8 cellular contexts compared by ENCODE assay signal in the genomic region with DNA sequence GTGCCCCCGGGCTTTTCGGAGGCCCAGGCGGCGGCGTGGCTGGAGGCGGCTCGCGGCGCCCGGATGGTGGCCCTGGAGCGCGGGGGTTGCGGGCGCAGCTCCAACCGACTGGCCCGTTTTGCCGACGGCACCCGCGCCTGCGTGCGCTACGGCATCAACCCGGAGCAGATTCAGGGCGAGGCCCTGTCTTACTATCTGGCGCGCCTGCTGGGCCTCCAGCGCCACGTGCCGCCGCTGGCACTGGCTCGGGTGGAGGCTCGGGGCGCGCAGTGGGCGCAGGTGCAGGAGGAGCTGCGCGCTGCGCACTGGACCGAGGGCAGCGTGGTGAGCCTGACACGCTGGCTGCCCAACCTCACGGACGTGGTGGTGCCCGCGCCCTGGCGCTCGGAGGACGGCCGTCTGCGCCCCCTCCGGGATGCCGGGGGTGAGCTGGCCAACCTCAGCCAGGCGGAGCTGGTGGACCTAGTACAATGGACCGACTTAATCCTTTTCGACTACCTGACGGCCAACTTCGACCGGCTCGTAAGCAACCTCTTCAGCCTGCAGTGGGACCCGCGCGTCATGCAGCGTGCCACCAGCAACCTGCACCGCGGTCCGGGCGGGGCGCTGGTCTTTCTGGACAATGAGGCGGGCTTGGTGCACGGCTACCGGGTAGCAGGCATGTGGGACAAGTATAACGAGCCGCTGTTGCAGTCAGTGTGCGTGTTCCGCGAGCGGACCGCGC. TPM values are rescaled to one million over a fixed set of nuclear protein-coding genes. Genes with fewer than 3 reads are reported as not detected.
DNase-seq lines count a peak whose midpoint lies in the region; ATAC-seq and TF ChIP-seq lines count a peak whose summit lies in the region.

No MANE protein-coding gene starts in this region.

- no peaks in the 10 kb centered on the region for H3K36me3 ChIP-seq in CD8-positive, alpha-beta T cell (ENCODE audit: insufficient read depth, low read length)
- no peaks in the 10 kb centered on the region for H3K36me3 ChIP-seq in mesenchymal stem cell (ENCODE audit: control insufficient read depth in 1 of 2, insufficient read depth in 2 of 2, low read depth in 1 of 2, low read length in 2 of 2)
- no peaks in the 10 kb centered on the region for H3K36me3 ChIP-seq in thoracic aorta

- H3K27me3 ChIP-seq in CD8-positive, alpha-beta T cell (ENCODE audit: insufficient read depth, low read length), result peaks cover 25% of the 10 kb centered on the region
- H3K27me3 ChIP-seq in mesenchymal stem cell (ENCODE audit: control insufficient read depth in 1 of 2, insufficient read depth in 1 of 2, low read length in 2 of 2), result no peaks in the 10 kb centered on the region
- no peaks in the 10 kb centered on the region for H3K27me3 ChIP-seq in thoracic aorta (replicated peaks; ENCODE audit: insufficient read depth)

- no peak overlapping the region for H2AK5ac ChIP-seq in mesenchymal stem cell (ENCODE audit: low read length, severe bottlenecking)

- H3K79me1 ChIP-seq in mesenchymal stem cell (replicated peaks; ENCODE audit: low read length, poor library complexity, severe bottlenecking), result peaks cover 8% of the 10 kb centered on the region

- no peak overlapping the region for H4K8ac ChIP-seq in mesenchymal stem cell (ENCODE audit: low read length)

- H3K4me1 ChIP-seq in CD8-positive, alpha-beta T cell (ENCODE audit: insufficient read depth, low read length), result peaks cover 17% of the 10 kb centered on the region
- H3K4me1 ChIP-seq in mesenchymal stem cell (ENCODE audit: control insufficient read depth, insufficient read depth, low read depth, low read length) (peaks cover 17% of the 10 kb centered on the region), thoracic aorta (ENCODE audit: control insufficient read depth in 1 of 2, low read depth in 2 of 2) (peaks cover 10 to 24% of the 10 kb centered on the region in 2 donors)

- CTCF ChIA-PET in CD8-positive, alpha-beta T cell (lab: Charles Lee), result interaction anchor here (1.4 to 4.0 kb wide), 3 partner anchors 13 to 646 kb away, joined by 3 to 36 read pairs (median 5); no protein-coding TSS in a partner anchor

- peak overlapping the region in 1 of 2 experiments; percentile 64 for H2BK12ac ChIP-seq in mesenchymal stem cell (ENCODE audit: low read length in 2 of 2)

- H3K9ac ChIP-seq in mesenchymal stem cell (ENCODE audit: low read length), result peak overlapping the region; percentile 79

- H3K9me3 Mint-ChIP-seq in CD8-positive, alpha-beta T cell, result no peaks in the 10 kb centered on the region
- no peaks in the 10 kb centered on the region for H3K9me3 Mint-ChIP-seq in effector memory CD8-positive, alpha-beta T cell

- H3K27me3 Mint-ChIP-seq in CD8-positive, alpha-beta T cell (ENCODE audit: low read depth), result peaks cover 55% of the 10 kb centered on the region
- peaks cover 70 to 85% of the 10 kb centered on the region in 2 donors for H3K27me3 Mint-ChIP-seq in effector memory CD8-positive, alpha-beta T cell

- POLR2A ChIA-PET in CD8-positive, alpha-beta T cell (lab: Charles Lee), result interaction anchor here (0.6 kb wide), 1 partner anchor 1178 kb away, joined by 3 read pairs; no protein-coding TSS in a partner anchor

- H3K4me2 ChIP-seq in mesenchymal stem cell (ENCODE audit: low read length, poor library complexity, severe bottlenecking), result peak overlapping the region; percentile 97

- no peaks in the 10 kb centered on the region for H3K36me3 Mint-ChIP-seq in CD8-positive, alpha-beta T cell
- no peaks in the 10 kb centered on the region for H3K36me3 Mint-ChIP-seq in effector memory CD8-positive, alpha-beta T cell (ENCODE audit: insufficient read depth)

- peak overlapping the region; percentile 81 for H4K91ac ChIP-seq in mesenchymal stem cell (ENCODE audit: low read length)

- no peaks in the 10 kb centered on the region for H3K9me3 ChIP-seq in CD8-positive, alpha-beta T cell (ENCODE audit: low read length)
- H3K9me3 ChIP-seq in mesenchymal stem cell (ENCODE audit: control insufficient read depth, low read length), result no peaks in the 10 kb centered on the region
- H3K9me3 ChIP-seq in thoracic aorta, result no peaks in the 10 kb centered on the region

- H2BK15ac ChIP-seq in mesenchymal stem cell (ENCODE audit: low read depth, poor library complexity, severe bottlenecking), result peak overlapping the region; percentile 12

- intact Hi-C loops in CD8-positive, alpha-beta T cell (cut with DNase I, micrococcal nuclease), result loop anchor here (5.0 to 10.0 kb wide), 2 partner anchors 426 to 858 kb away; no protein-coding TSS in a partner anchor

- no peak overlapping the region for H2BK5ac ChIP-seq in mesenchymal stem cell (ENCODE audit: low read depth, low read length, poor library complexity, severe bottlenecking)

- peak overlapping the region in 1 of 2 experiments; percentile 57 for H3K23ac ChIP-seq in mesenchymal stem cell (ENCODE audit: low read length in 2 of 2)

- H3K4me1 Mint-ChIP-seq in CD8-positive, alpha-beta T cell (ENCODE audit: low read depth), result peaks cover 14% of the 10 kb centered on the region
- H3K4me1 Mint-ChIP-seq in effector memory CD8-positive, alpha-beta T cell (ENCODE audit: low read depth in 2 of 2), result peaks cover 3 to 5% of the 10 kb centered on the region in 2 donors

- H3K27ac Mint-ChIP-seq in CD8-positive, alpha-beta T cell, result no peak overlapping the region
- H3K27ac Mint-ChIP-seq in effector memory CD8-positive, alpha-beta T cell, result no peak overlapping the region

- no peak for DNase-seq in CD8-positive, alpha-beta T cell
- peak; percentile 57 for DNase-seq in SK-N-DZ (ENCODE audit: low spot score)
- no peak for DNase-seq in effector memory CD8-positive, alpha-beta T cell
- DNase-seq in mesenchymal stem cell, result peak; percentile 67
- DNase-seq in thoracic aorta (ENCODE audit: low spot score), result no peak
- no peak for DNase-seq in OCI-M2 (lab: John Stamatoyannopoulos, UW; ENCODE audit: unreplicated experiment)

- peak overlapping the region in 1 of 2 experiments; percentile 68 for H3K14ac ChIP-seq in mesenchymal stem cell (ENCODE audit: low read length in 2 of 2)

- H3K4ac ChIP-seq in mesenchymal stem cell (ENCODE audit: low read depth in 1 of 2, low read length in 2 of 2), result peak overlapping the region; percentile 36 to 73

- H3K18ac ChIP-seq in mesenchymal stem cell (ENCODE audit: low read depth in 1 of 2, low read length in 2 of 2), result peak overlapping the region; percentile 67 to 81

- peak overlapping the region; percentile 35 for H2BK120ac ChIP-seq in mesenchymal stem cell (ENCODE audit: low read depth, low read length)

- under 1% methylated on average over 80 of the region's 80 CpGs for WGBS in mesenchymal stem cell

- H3K4me3 Mint-ChIP-seq in CD8-positive, alpha-beta T cell, result peak overlapping the region; percentile 62
- H3K4me3 Mint-ChIP-seq in effector memory CD8-positive, alpha-beta T cell, result peak overlapping the region; percentile 44 to 59

- H3K4me3 ChIP-seq in CD8-positive, alpha-beta T cell (ENCODE audit: low read depth, low read length), result no peak overlapping the region
- H3K4me3 ChIP-seq in mesenchymal stem cell (ENCODE audit: insufficient read depth in 1 of 2, low read depth in 1 of 2, low read length in 2 of 2), result peak overlapping the region; percentile 77 to 84
- H3K4me3 ChIP-seq in thoracic aorta, result peak overlapping the region; percentile 76

- ATAC-seq in CD8-positive, alpha-beta T cell, result no peak
- peak; percentile 30 for ATAC-seq in GM19035 (IDR thresholded peaks at IDR 0.05; ENCODE audit: unreplicated experiment)
- ATAC-seq in HG03342 (IDR thresholded peaks at IDR 0.05; ENCODE audit: unreplicated experiment), result peak; percentile 35
- peak; percentile 35 for ATAC-seq in effector memory CD8-positive, alpha-beta T cell (replicated peaks)
- no peak for ATAC-seq in thoracic aorta (ENCODE audit: insufficient number of reproducible peaks, low FRiP score, low read depth)

- TF ChIP-seq CTCF in CD8-positive, alpha-beta T cell (IDR thresholded peaks at IDR 0.05), result no peak
- TF ChIP-seq CTCF in thoracic aorta (IDR thresholded peaks at IDR 0.05), result no peak

- no peak overlapping the region for H3K27ac ChIP-seq in CD8-positive, alpha-beta T cell (ENCODE audit: low read depth, low read length)
- H3K27ac ChIP-seq in mesenchymal stem cell (ENCODE audit: low read length, poor library complexity, severe bottlenecking) (no peak overlapping the region), thoracic aorta (no peak overlapping the region)

- H2AFZ ChIP-seq in mesenchymal stem cell (ENCODE audit: low read depth, low read length), result peak overlapping the region; percentile 60

RNA-seq across cellular contexts. Expression of gene FJX1, which starts 0.9 kb away (rescaled TPM):
- not detected for total RNA-seq in CD8-positive, alpha-beta T cell
- polyA plus RNA-seq in SK-N-DZ (2014; cell fraction: cytosol; rRNA removed), result 47.2 and 48.4 TPM in 2 replicates
- polyA plus RNA-seq in SK-N-DZ (2014; cell fraction: nucleus; rRNA removed), result 43.5 and 47.9 TPM in 2 replicates
- 6.1 TPM for polyA plus RNA-seq in mesenchymal stem cell (2013, experiment 1 of 2)
- polyA plus RNA-seq in mesenchymal stem cell (2013, experiment 2 of 2), result 6.3 TPM
- total RNA-seq in thoracic aorta, result 10 to 100 TPM in 1 of 2 donors, 1 to 10 TPM in 1; 5.4 to 19.2 TPM

RNA-seq across cellular contexts. Expression of gene TRIM44, which starts 43.4 kb away (rescaled TPM):
- 10 to 100 TPM; 25.7 to 29.5 TPM for total RNA-seq in CD8-positive, alpha-beta T cell
- 17.0 and 17.4 TPM in 2 replicates for polyA plus RNA-seq in SK-N-DZ (2014; cell fraction: cytosol; rRNA removed)
- polyA plus RNA-seq in SK-N-DZ (2014; cell fraction: nucleus; rRNA removed), result 23.5 and 32.9 TPM in 2 replicates
- polyA plus RNA-seq in mesenchymal stem cell (2013, experiment 1 of 2), result 21.4 TPM
- 23.4 TPM for polyA plus RNA-seq in mesenchymal stem cell (2013, experiment 2 of 2)
- total RNA-seq in thoracic aorta, result 10 to 100 TPM; 26.0 to 26.8 TPM

Comparison
In these comparisons a context has a peak if more than half of its experiments do, and no peak if none do; other contexts are left out.
1. ATAC-seq: peak in GM19035 (single experiment), HG03342 (single experiment) and effector memory CD8-positive, alpha-beta T cell (single experiment); none in CD8-positive, alpha-beta T cell (single experiment) and thoracic aorta (single experiment).
2. DNase-seq: peak in SK-N-DZ (single experiment) and mesenchymal stem cell (single experiment); none in CD8-positive, alpha-beta T cell (0 of 7), effector memory CD8-positive, alpha-beta T cell (0 of 3), thoracic aorta (single experiment) and OCI-M2 (single experiment).
3. RNA of gene FJX1, which starts 0.9 kb away (total RNA-seq): 5.4 to 19.2 TPM in thoracic aorta; not detected in CD8-positive, alpha-beta T cell; every median in the first group is over 4 times any median in the second.